ENCODE assay signal across 13 cellular contexts in the genomic region with DNA sequence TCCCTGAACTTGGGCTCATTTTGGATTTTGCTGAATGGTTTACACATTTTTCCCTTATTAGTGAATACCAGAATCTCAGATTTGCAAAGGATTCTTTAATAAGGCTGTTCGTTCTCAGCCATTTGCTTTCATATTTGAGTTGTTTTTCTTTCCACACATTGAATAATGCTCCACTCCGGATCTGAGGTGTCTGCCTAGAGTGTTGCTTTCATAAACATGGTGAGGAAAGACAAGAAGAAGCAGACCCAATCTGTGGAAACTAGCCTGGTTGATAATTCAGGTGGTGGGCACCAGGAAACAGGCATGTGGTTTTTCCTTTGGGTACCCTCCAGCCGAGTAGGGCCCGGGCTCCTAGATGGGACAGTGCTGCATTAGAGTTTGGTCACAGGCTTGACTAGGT.
"Had no signal": no experiment of that assay in that cellular context is flagged by ENCODE, and none has a peak within 500 bp of the region (broad histone marks: within the 10 kb centered on the region; RNA-seq: fewer than 3 reads in every experiment).

No MANE protein-coding gene starts in this region.

- H3K4me3 ChIP-seq: heart left ventricle, right atrium auricular region, sigmoid colon, skin epidermis had no signal

- DNase-seq: effector CD4-positive, alpha-beta T cell; heart left ventricle; hippocampal formation; islet precursor cell; posterior cingulate gyrus; sigmoid colon; stimulated activated naive CD4-positive, alpha-beta T cell treated with Interleukin-2 at 50 U/mL for 16 hours; trophoblast cell had no signal

- H3K36me3 ChIP-seq: heart left ventricle, right atrium auricular region, sigmoid colon had no signal

- ATAC-seq: esophagus mucosa; left lobe of liver; natural killer cell treated with Interleukin-12 subunit alpha and Interleukin-12 subunit beta and Interleukin-15 and Interleukin-18, amount 100 ng/mL, for 72 hours had no signal

- H3K27ac ChIP-seq: right atrium auricular region, sigmoid colon, skin epidermis had no signal

- H3K27me3 ChIP-seq: heart left ventricle, right atrium auricular region, sigmoid colon had no signal
